8 cellular contexts compared by ENCODE assay signal in the genomic region with DNA sequence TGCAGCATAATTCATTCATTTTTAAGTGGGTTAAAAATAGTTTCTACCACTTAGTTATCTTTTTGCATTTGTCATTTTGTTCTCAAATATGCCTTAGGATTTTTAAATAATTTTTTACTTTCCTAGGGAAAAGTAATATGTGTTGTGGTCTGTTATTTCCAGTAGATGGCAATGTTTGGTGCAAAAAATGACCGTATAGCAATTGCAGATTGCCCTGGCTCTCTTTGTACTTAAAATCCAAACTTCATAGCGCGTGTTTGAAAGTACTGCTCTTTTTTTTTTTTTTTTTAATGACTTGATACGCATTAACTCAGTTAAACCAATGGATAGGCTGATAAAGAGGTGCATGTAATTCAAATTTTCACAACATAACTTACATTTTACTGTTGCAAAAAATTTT.
DNase-seq lines count a peak whose midpoint lies in the region; ATAC-seq and TF ChIP-seq lines count a peak whose summit lies in the region.

No MANE protein-coding gene starts in this region.

- no peaks in the 10 kb centered on the region for H3K36me3 ChIP-seq in GM06990 (ENCODE audit: control insufficient read depth, insufficient read depth, low read length)
- no peaks in the 10 kb centered on the region for H3K36me3 ChIP-seq in brain microvascular endothelial cell (replicated peaks)

- H3K9me3 Mint-ChIP-seq in mesothelial cell of epicardium, result peaks cover 16% of the 10 kb centered on the region
- no peaks in the 10 kb centered on the region for H3K9me3 Mint-ChIP-seq in stimulated activated memory B cell treated with anti-CD40 and anti-IgM and Interleukin-4, amounts not matched to agents 10 μg/mL and 1 μg/mL and 100 μg/mL, for 72 hours
- H3K9me3 Mint-ChIP-seq in activated CD8-positive, alpha-beta memory T cell treated with anti-CD3 and anti-CD28 coated beads, Interleukin-2, amount 10 ng/mL, durations not matched to agents 7 days and 5 days (ENCODE audit: low read depth), result no peaks in the 10 kb centered on the region

- H3K4me1 Mint-ChIP-seq in mesothelial cell of epicardium, result no peaks in the 10 kb centered on the region
- H3K4me1 Mint-ChIP-seq in stimulated activated memory B cell treated with anti-CD40 and anti-IgM and Interleukin-4, amounts not matched to agents 10 μg/mL and 1 μg/mL and 100 μg/mL, for 72 hours, result no peaks in the 10 kb centered on the region
- H3K4me1 Mint-ChIP-seq in activated CD8-positive, alpha-beta memory T cell treated with anti-CD3 and anti-CD28 coated beads, Interleukin-2, amount 10 ng/mL, durations not matched to agents 7 days and 5 days, result peaks cover 4% of the 10 kb centered on the region

- DNase-seq in GM06990 (ENCODE audit: extremely low read depth, insufficient read length), result no peak
- peak; percentile 43 for DNase-seq in NAMALWA (ENCODE audit: low spot score)
- no peak for DNase-seq in brain microvascular endothelial cell
- no peak for DNase-seq in mesothelial cell of epicardium (ENCODE audit: low spot score in 2 of 2, unreplicated experiment in 2 of 2)
- DNase-seq in T-helper 9 cell, result no peak
- DNase-seq in SHP77 treated with DMSO at 0.1 percent for 48 hours (lab: John Stamatoyannopoulos, UW), result no peak
- DNase-seq in activated CD8-positive, alpha-beta memory T cell treated with anti-CD3 and anti-CD28 coated beads, Interleukin-2, amount 10 ng/mL, durations not matched to agents 7 days and 5 days, result no peak

- no peak for ATAC-seq in stimulated activated memory B cell treated with anti-CD40 and anti-IgM and Interleukin-4, amounts not matched to agents 10 μg/mL and 1 μg/mL and 100 μg/mL, for 72 hours
- ATAC-seq in activated CD8-positive, alpha-beta memory T cell treated with anti-CD3 and anti-CD28 coated beads, Interleukin-2, amount 10 ng/mL, durations not matched to agents 7 days and 5 days, result no peak

- H3K27me3 ChIP-seq in GM06990 (replicated peaks; ENCODE audit: control insufficient read depth, insufficient read depth, low read length) (no peaks in the 10 kb centered on the region), brain microvascular endothelial cell (replicated peaks) (no peaks in the 10 kb centered on the region)

- no peaks in the 10 kb centered on the region for H3K27me3 Mint-ChIP-seq in mesothelial cell of epicardium (ENCODE audit: low read depth)
- no peaks in the 10 kb centered on the region for H3K27me3 Mint-ChIP-seq in stimulated activated memory B cell treated with anti-CD40 and anti-IgM and Interleukin-4, amounts not matched to agents 10 μg/mL and 1 μg/mL and 100 μg/mL, for 72 hours
- H3K27me3 Mint-ChIP-seq in activated CD8-positive, alpha-beta memory T cell treated with anti-CD3 and anti-CD28 coated beads, Interleukin-2, amount 10 ng/mL, durations not matched to agents 7 days and 5 days, result no peaks in the 10 kb centered on the region

- no peak overlapping the region for H3K27ac Mint-ChIP-seq in mesothelial cell of epicardium
- no peak overlapping the region for H3K27ac Mint-ChIP-seq in stimulated activated memory B cell treated with anti-CD40 and anti-IgM and Interleukin-4, amounts not matched to agents 10 μg/mL and 1 μg/mL and 100 μg/mL, for 72 hours
- H3K27ac Mint-ChIP-seq in activated CD8-positive, alpha-beta memory T cell treated with anti-CD3 and anti-CD28 coated beads, Interleukin-2, amount 10 ng/mL, durations not matched to agents 7 days and 5 days, result no peak overlapping the region

- H3K27ac ChIP-seq in brain microvascular endothelial cell, result no peak overlapping the region

- CTCF ChIA-PET in activated CD8-positive, alpha-beta memory T cell treated with anti-CD3 and anti-CD28 coated beads, Interleukin-2, amount 10 ng/mL, durations not matched to agents 7 days and 5 days (lab: Charles Lee), result interaction anchor here (1.3 to 1.6 kb wide), 4 partner anchors 9 to 239 kb away, joined by 3 to 7 read pairs (median 6); no protein-coding TSS in a partner anchor

- TF ChIP-seq CTCF in GM06990 (IDR thresholded peaks at IDR 0.05; ENCODE audit: insufficient read depth, low read length, poor library complexity, severe bottlenecking) (peak; percentile 33), brain microvascular endothelial cell (IDR thresholded peaks at IDR 0.05; ENCODE audit: low read depth, low read length, missing control alignments) (peak; percentile 38), mesothelial cell of epicardium (IDR thresholded peaks at IDR 0.05; ENCODE audit: unreplicated experiment) (peak; percentile 32)

- peaks cover 4% of the 10 kb centered on the region for H3K36me3 Mint-ChIP-seq in mesothelial cell of epicardium
- no peaks in the 10 kb centered on the region for H3K36me3 Mint-ChIP-seq in stimulated activated memory B cell treated with anti-CD40 and anti-IgM and Interleukin-4, amounts not matched to agents 10 μg/mL and 1 μg/mL and 100 μg/mL, for 72 hours
- peaks cover 2% of the 10 kb centered on the region for H3K36me3 Mint-ChIP-seq in activated CD8-positive, alpha-beta memory T cell treated with anti-CD3 and anti-CD28 coated beads, Interleukin-2, amount 10 ng/mL, durations not matched to agents 7 days and 5 days

- no peak overlapping the region for H3K4me3 Mint-ChIP-seq in mesothelial cell of epicardium
- H3K4me3 Mint-ChIP-seq in stimulated activated memory B cell treated with anti-CD40 and anti-IgM and Interleukin-4, amounts not matched to agents 10 μg/mL and 1 μg/mL and 100 μg/mL, for 72 hours, result no peak overlapping the region
- H3K4me3 Mint-ChIP-seq in activated CD8-positive, alpha-beta memory T cell treated with anti-CD3 and anti-CD28 coated beads, Interleukin-2, amount 10 ng/mL, durations not matched to agents 7 days and 5 days, result no peak overlapping the region

- no peak overlapping the region for H3K4me3 ChIP-seq in GM06990 (replicated peaks; ENCODE audit: low read depth, low read length)
- H3K4me3 ChIP-seq in brain microvascular endothelial cell (ENCODE audit: low read depth, low read length), result no peak overlapping the region

- in situ Hi-C loops in brain microvascular endothelial cell (cut with HindIII; ENCODE audit: low pct_ligation_motif_present, low sequenced_read_pairs), result no loop called here
